Comparison of ENCODE assay signal across 1 cellular context in genomic region chr1:1000357-1001056, GRCh38.
TF ChIP-seq lines count a peak whose summit lies in the region.

No MANE protein-coding gene starts in this region.

TF ChIP-seq in HepG2, 621 proteins besides CTCF, POLR2A, EP300 and RAD21 (continued from another document and continues in another):
- TF ChIP-seq AFF4 (CRISPR knock-in tag; IDR thresholded peaks at IDR 0.05) (no peak), HOXA9 (CRISPR knock-in tag; IDR thresholded peaks at IDR 0.05; ENCODE audit: borderline replicate concordance) (peak; percentile 32; the same call in 1 of the 2 replicates), ZNF513 (CRISPR knock-in tag; conservative IDR thresholded peaks at IDR 0.05) (no peak; the same call in 1 of the 2 replicates), ZSCAN5A (CRISPR knock-in tag; IDR thresholded peaks at IDR 0.05; ENCODE audit: borderline replicate concordance) (no peak; the same call in none of the 2 replicates), YY1 (IDR thresholded peaks at IDR 0.05; ENCODE audit: insufficient read depth, insufficient replicate concordance, low read depth, low read length) (no peak), ZNF737 (CRISPR knock-in tag; IDR thresholded peaks at IDR 0.05; ENCODE audit: borderline replicate concordance) (no peak), RORA (CRISPR knock-in tag; IDR thresholded peaks at IDR 0.05) (no peak), JARID2 (CRISPR knock-in tag; IDR thresholded peaks at IDR 0.05; ENCODE audit: insufficient replicate concordance) (no peak), ZNF263 (CRISPR knock-in tag; IDR thresholded peaks at IDR 0.05) (peak; percentile 74), NFYC (CRISPR knock-in tag; IDR thresholded peaks at IDR 0.05) (peak; percentile 44; the same call in 1 of the 2 replicates), SALL2 (CRISPR knock-in tag; IDR thresholded peaks at IDR 0.05) (peak; percentile 92), MTF1 (CRISPR knock-in tag; IDR thresholded peaks at IDR 0.05) (no peak), ZMYM2 (CRISPR knock-in tag; IDR thresholded peaks at IDR 0.05) (peak; percentile 93), ZNF7 (CRISPR knock-in tag; IDR thresholded peaks at IDR 0.05) (no peak), HIC2 (CRISPR knock-in tag; IDR thresholded peaks at IDR 0.05; ENCODE audit: low read depth) (no peak), KLF15 (CRISPR knock-in tag; IDR thresholded peaks at IDR 0.05; ENCODE audit: borderline replicate concordance) (peak; percentile 51; the same call in 1 of the 2 replicates), NR3C1 (CRISPR knock-in tag; IDR thresholded peaks at IDR 0.05) (no peak), AHR (CRISPR knock-in tag; IDR thresholded peaks at IDR 0.05) (no peak; the same call in 1 of the 2 replicates), ZNF431 (CRISPR knock-in tag; IDR thresholded peaks at IDR 0.05; ENCODE audit: borderline replicate concordance, low read depth) (no peak), KLF11 (CRISPR knock-in tag; IDR thresholded peaks at IDR 0.05) (no peak), NCOR1 (IDR thresholded peaks at IDR 0.05; ENCODE audit: borderline replicate concordance, low read length) (peak; percentile 11; the same call in 1 of the 2 replicates), ZKSCAN5 (CRISPR knock-in tag; IDR thresholded peaks at IDR 0.05) (no peak), ZSCAN21 (CRISPR knock-in tag; IDR thresholded peaks at IDR 0.05; ENCODE audit: borderline replicate concordance) (peak; percentile 84), SMYD3 (CRISPR knock-in tag; IDR thresholded peaks at IDR 0.05) (no peak), RARA (CRISPR knock-in tag; IDR thresholded peaks at IDR 0.05) (peak; percentile 74), SP1 (IDR thresholded peaks at IDR 0.05) (no peak), SP1 (CRISPR knock-in tag; IDR thresholded peaks at IDR 0.05) (peak; percentile 70; the same call in 1 of the 2 replicates), TBX3 (IDR thresholded peaks at IDR 0.05; ENCODE audit: borderline replicate concordance) (no peak), ZNF10 (CRISPR knock-in tag; IDR thresholded peaks at IDR 0.05; ENCODE audit: borderline replicate concordance, low read depth) (0 out of 2 replicates have a peak, but pooled peaks have one; percentile 77), ATAD3A (CRISPR knock-in tag; IDR thresholded peaks at IDR 0.05) (no peak), ZNF281 (CRISPR knock-in tag; IDR thresholded peaks at IDR 0.05; ENCODE audit: borderline replicate concordance) (peak; percentile 70), GATAD1 (CRISPR knock-in tag; IDR thresholded peaks at IDR 0.05) (peak; percentile 56; the same call in 1 of the 2 replicates), TFAP4 (IDR thresholded peaks at IDR 0.05; ENCODE audit: borderline replicate concordance, low read depth) (0 out of 2 replicates have a peak, but pooled peaks have one; percentile 56), FOXM1 (CRISPR knock-in tag; IDR thresholded peaks at IDR 0.05) (0 out of 2 replicates have a peak, but pooled peaks have one; percentile 49), ZNF20 (CRISPR knock-in tag; IDR thresholded peaks at IDR 0.05) (no peak), NFE2L2 (IDR thresholded peaks at IDR 0.05; ENCODE audit: low read length) (no peak), ZNF777 (CRISPR knock-in tag; IDR thresholded peaks at IDR 0.05) (peak; percentile 79; the same call in 1 of the 2 replicates), GLI4 (CRISPR knock-in tag; IDR thresholded peaks at IDR 0.05; ENCODE audit: borderline replicate concordance) (peak; percentile 75; the same call in 1 of the 2 replicates), SYNCRIP (IDR thresholded peaks at IDR 0.05; ENCODE audit: insufficient read depth, low read depth, low read length) (no peak), REXO4 (CRISPR knock-in tag; IDR thresholded peaks at IDR 0.05; ENCODE audit: borderline replicate concordance) (peak; percentile 86), KIAA2018 (CRISPR knock-in tag; IDR thresholded peaks at IDR 0.05; ENCODE audit: borderline replicate concordance) (no peak)
